ENCODE assay signal across 22 cellular contexts in genomic region chr20:57325632-57326356, GRCh38. TPM values are rescaled to one million over a fixed set of nuclear protein-coding genes. Genes with fewer than 3 reads are reported as not detected.
"Had no signal": no experiment of that assay in that cellular context is flagged by ENCODE, and none has a peak within 500 bp of the region (broad histone marks: within the 10 kb centered on the region; RNA-seq: fewer than 3 reads in every experiment).

No MANE protein-coding gene starts in this region.

- H3K36me3 Mint-ChIP-seq: activated naive CD8-positive, alpha-beta T cell; brain; naive B cell; stimulated activated memory B cell treated with anti-CD40 and anti-IgM and Interleukin-4, amounts not matched to agents 10 μg/mL and 1 μg/mL and 100 μg/mL, for 72 hours; T-cell had no signal

- H3K27ac Mint-ChIP-seq: activated naive CD8-positive, alpha-beta T cell; stimulated activated memory B cell treated with anti-CD40 and anti-IgM and Interleukin-4, amounts not matched to agents 10 μg/mL and 1 μg/mL and 100 μg/mL, for 72 hours; T-cell had no signal

- H3K9ac ChIP-seq: parathyroid adenoma had no signal

- H3K27ac ChIP-seq: gastroesophageal sphincter, heart right ventricle, parathyroid adenoma, tibial nerve, vagina had no signal

- H3K9me3 Mint-ChIP-seq: stimulated activated memory B cell treated with anti-CD40 and anti-IgM and Interleukin-4, amounts not matched to agents 10 μg/mL and 1 μg/mL and 100 μg/mL, for 72 hours had no signal

- H3K4me1 ChIP-seq: gastroesophageal sphincter, heart right ventricle, parathyroid adenoma had no signal

- H3K9me3 ChIP-seq: gastroesophageal sphincter, heart right ventricle, tibial nerve, vagina had no signal

- H3K36me3 ChIP-seq: gastroesophageal sphincter, heart right ventricle, tibial nerve, vagina had no signal

- H3K4me3 ChIP-seq: gastroesophageal sphincter, heart right ventricle, tibial nerve, vagina had no signal

- ATAC-seq: gastroesophageal sphincter; heart right ventricle; stimulated activated memory B cell treated with anti-CD40 and anti-IgM and Interleukin-4, amounts not matched to agents 10 μg/mL and 1 μg/mL and 100 μg/mL, for 72 hours; T-cell had no signal

- DNase-seq: activated CD4-positive, CD25-positive, alpha-beta regulatory T cell treated with anti-CD3 and anti-CD28 coated beads, Interleukin-2, amount 50 U/mL, for 72 hours; activated gamma-delta T cell; activated T-cell treated with anti-CD3 and anti-CD28 coated beads, Interleukin-2, amount 50 U/mL, for 48 hours; effector CD8-positive, alpha-beta T cell; heart right ventricle; naive B cell; stimulated activated CD4-positive, alpha-beta T cell treated with anti-CD3 and anti-CD28 coated beads, Interleukin-2, amount 100 ng/mL, for 48 hours; T-cell; T-helper 9 cell had no signal

- H3K4me3 Mint-ChIP-seq: activated naive CD8-positive, alpha-beta T cell; brain; naive B cell; stimulated activated memory B cell treated with anti-CD40 and anti-IgM and Interleukin-4, amounts not matched to agents 10 μg/mL and 1 μg/mL and 100 μg/mL, for 72 hours; T-cell had no signal

- H3K27me3 ChIP-seq: vagina had no signal

- H3K4me1 Mint-ChIP-seq: naive B cell; stimulated activated memory B cell treated with anti-CD40 and anti-IgM and Interleukin-4, amounts not matched to agents 10 μg/mL and 1 μg/mL and 100 μg/mL, for 72 hours; T-cell had no signal

RNA-seq across cellular contexts. Expression of gene SPO11, which starts 3.8 kb away (rescaled TPM):
- total RNA-seq: endothelial cell of umbilical vein, fibroblast of lung, gastroesophageal sphincter, heart right ventricle, left colon, lung microvascular endothelial cell, mononuclear cell, renal cortical epithelial cell, T-cell, tibial nerve, vagina had no signal

RNA-seq across cellular contexts. Expression of gene BMP7, which starts 59.4 kb away (rescaled TPM):
- total RNA-seq: endothelial cell of umbilical vein, fibroblast of lung, lung microvascular endothelial cell, mononuclear cell, T-cell had no signal
